In the genomic region with DNA sequence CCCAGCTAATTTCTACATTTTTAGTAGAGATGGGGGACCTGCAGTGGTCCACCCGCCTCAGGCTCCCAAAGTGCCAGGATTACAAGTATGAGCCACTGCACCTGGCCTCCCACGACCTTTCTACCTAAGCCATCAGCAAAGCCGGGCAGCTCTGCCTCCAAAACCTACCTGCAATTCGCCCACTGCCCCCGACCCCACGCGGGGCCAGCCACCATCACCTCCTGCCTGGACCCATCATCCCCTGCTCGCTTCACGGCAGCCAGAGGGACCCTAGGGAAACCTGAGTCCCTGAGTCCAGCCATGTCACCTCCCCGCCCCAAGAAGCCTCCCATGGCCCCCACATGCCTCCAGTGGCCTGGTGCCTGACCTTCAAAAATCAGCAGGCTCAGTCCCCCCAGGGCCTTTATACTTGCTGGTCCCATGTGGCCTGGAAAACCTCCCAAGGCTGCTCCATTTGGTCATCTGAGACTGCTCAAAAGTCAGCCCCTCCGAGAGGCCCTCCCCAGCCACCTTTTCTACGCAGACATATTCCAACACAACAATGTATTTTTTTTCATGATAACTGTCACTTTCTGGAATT, we compare ENCODE assay signal across 1 cellular context.
TF ChIP-seq lines count a peak whose summit lies in the region.

No MANE protein-coding gene starts in this region.

TF ChIP-seq in GM12878, 131 proteins besides CTCF, POLR2A, EP300 and RAD21:
- no peak for TF ChIP-seq ESRRA (IDR thresholded peaks at IDR 0.05; ENCODE audit: low read length)
- TF ChIP-seq ASH2L (IDR thresholded peaks at IDR 0.05; ENCODE audit: borderline replicate concordance, low read depth), result no peak
- TF ChIP-seq NFXL1 (IDR thresholded peaks at IDR 0.05; ENCODE audit: borderline replicate concordance), result no peak
- no peak for TF ChIP-seq WRNIP1 (IDR thresholded peaks at IDR 0.05; ENCODE audit: borderline replicate concordance, low read depth, low read length)
- TF ChIP-seq, protein P1, sequence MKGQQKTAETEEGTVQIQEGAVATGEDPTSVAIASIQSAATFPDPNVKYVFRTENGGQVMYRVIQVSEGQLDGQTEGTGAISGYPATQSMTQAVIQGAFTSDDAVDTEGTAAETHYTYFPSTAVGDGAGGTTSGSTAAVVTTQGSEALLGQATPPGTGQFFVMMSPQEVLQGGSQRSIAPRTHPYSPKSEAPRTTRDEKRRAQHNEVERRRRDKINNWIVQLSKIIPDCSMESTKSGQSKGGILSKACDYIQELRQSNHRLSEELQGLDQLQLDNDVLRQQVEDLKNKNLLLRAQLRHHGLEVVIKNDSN (IDR thresholded peaks at IDR 0.05; ENCODE audit: borderline replicate concordance, extremely low read length, insufficient read depth, low read depth, low read length), result no peak
- no peak for TF ChIP-seq KDM1A (IDR thresholded peaks at IDR 0.05; ENCODE audit: borderline replicate concordance)
- no peak for TF ChIP-seq TAF1 (IDR thresholded peaks at IDR 0.05; ENCODE audit: borderline replicate concordance, low read depth, low read length)
- TF ChIP-seq ZNF384 (IDR thresholded peaks at IDR 0.05; ENCODE audit: borderline replicate concordance, low read depth, low read length), result no peak
